ENCODE assay signal across 9 cellular contexts in the genomic region with DNA sequence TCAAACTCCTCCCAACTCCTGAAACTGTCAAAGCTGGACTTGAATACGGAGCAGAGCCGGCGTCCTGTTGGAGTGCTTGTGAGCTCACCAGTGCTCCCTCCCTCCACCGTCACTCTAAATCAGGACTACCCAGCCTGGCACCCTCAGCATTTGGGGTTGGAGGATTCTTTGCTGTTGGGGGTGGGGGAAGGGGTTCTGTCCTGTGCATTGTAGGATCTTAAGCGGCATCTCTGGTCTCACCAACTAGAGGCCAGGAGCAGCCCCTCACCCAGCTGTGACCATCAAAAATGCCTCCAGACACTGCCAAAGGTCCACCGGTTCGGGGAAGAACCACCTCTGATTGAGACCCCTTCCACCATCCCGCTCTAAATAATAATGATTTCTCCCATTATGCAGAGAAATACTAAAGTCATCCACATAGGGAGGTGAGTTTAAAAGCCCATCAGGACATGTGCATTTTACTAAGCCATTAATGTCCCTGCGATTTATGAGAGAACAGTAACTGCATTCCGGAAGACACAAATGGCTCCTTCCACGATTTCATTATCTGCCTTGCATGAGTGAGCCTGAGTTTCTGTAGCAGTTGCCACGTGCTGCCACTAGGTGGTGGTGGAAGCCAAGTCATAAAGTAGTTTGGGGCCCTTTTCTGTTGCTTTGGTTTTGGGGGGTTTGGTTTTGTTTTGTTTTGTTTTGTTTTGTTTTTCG. TPM values are rescaled to one million over a fixed set of nuclear protein-coding genes. Genes with fewer than 3 reads are reported as not detected.
A peak's percentile ranks its signal among the peaks of the same experiment; 100 is the strongest.
DNase-seq lines count a peak whose midpoint lies in the region; ATAC-seq and TF ChIP-seq lines count a peak whose summit lies in the region.
"Had no signal": no experiment of that assay in that cellular context is flagged by ENCODE, and none has a peak within 500 bp of the region (broad histone marks: within the 10 kb centered on the region; RNA-seq: fewer than 3 reads in every experiment).

No MANE protein-coding gene starts in this region.

- H3K36me3 ChIP-seq in BLaER1 (no peaks in the 10 kb centered on the region), HCT116 (ENCODE audit: control insufficient read depth in 1 of 2, insufficient read depth in 2 of 2, low read length in 2 of 2) (no peaks in the 10 kb centered on the region), thoracic aorta (no peaks in the 10 kb centered on the region)

- H3K4me3 ChIP-seq in BLaER1 = peak overlapping the region; percentile 63
- H3K4me3 ChIP-seq in HCT116 (replicated peaks in 1 of 2; ENCODE audit: low read depth in 1 of 2, low read length in 2 of 2) = no peak overlapping the region
- H3K4me3 ChIP-seq in thoracic aorta = peak overlapping the region; percentile 46

- CTCF ChIA-PET in HCT116 (lab: Charles Lee) = no interaction called here

- no peaks in the 10 kb centered on the region for H4K20me1 ChIP-seq in BLaER1
- H4K20me1 ChIP-seq in HCT116 (ENCODE audit: insufficient read depth) = no peaks in the 10 kb centered on the region

- intact Hi-C loops in HCT116 (cut with micrococcal nuclease) = loop anchor here (5.0 kb wide), 1 partner anchor 174 kb away; no protein-coding TSS in a partner anchor

- H3K27me3 ChIP-seq in BLaER1 = no peaks in the 10 kb centered on the region
- no peaks in the 10 kb centered on the region for H3K27me3 ChIP-seq in HCT116 (ENCODE audit: insufficient read depth, low read length)
- H3K27me3 ChIP-seq in foreskin keratinocyte = no peaks in the 10 kb centered on the region
- no peaks in the 10 kb centered on the region for H3K27me3 ChIP-seq in thoracic aorta (replicated peaks; ENCODE audit: insufficient read depth)

- peaks cover 9% of the 10 kb centered on the region for H3K27me3 Mint-ChIP-seq in activated T-helper 17 cell treated with anti-CD3 and anti-CD28 coated beads, Interleukin-2, amount 50 U/mL, for 72 hours

- DNase-seq in HCT116 (ENCODE audit: low read depth, low spot score) = peak; percentile 16
- DNase-seq in RKO (ENCODE audit: low spot score) = peak; percentile 80
- DNase-seq in foreskin keratinocyte = peak in 1 of 2 donors; percentile 37
- peak; percentile 32 for DNase-seq in omental fat pad (ENCODE audit: low spot score)
- DNase-seq in thoracic aorta (ENCODE audit: low spot score) = peak; percentile 2

- peaks cover 6% of the 10 kb centered on the region for H3K4me1 Mint-ChIP-seq in activated T-helper 17 cell treated with anti-CD3 and anti-CD28 coated beads, Interleukin-2, amount 50 U/mL, for 72 hours

- ATAC-seq in HCT116 (no peak), foreskin keratinocyte (peak; percentile 27), omental fat pad (ENCODE audit: low FRiP score) (no peak), thoracic aorta (ENCODE audit: insufficient number of reproducible peaks, low FRiP score, low read depth) (no peak), HG02588 (IDR thresholded peaks at IDR 0.05; ENCODE audit: unreplicated experiment) (no peak)
- peak; percentile 60 for ATAC-seq in activated T-helper 17 cell treated with anti-CD3 and anti-CD28 coated beads, Interleukin-2, amount 50 U/mL, for 72 hours (replicated peaks)

- peak; percentile 6 to 74 (median 72); a peak in 5 of 6 replicates for TF ChIP-seq CTCF in HCT116 (IDR thresholded peaks at IDR 0.05 in 2 of 3, conservative IDR thresholded peaks at IDR 0.05 in 1 of 3; ENCODE audit: borderline replicate concordance in 1 of 3, insufficient read depth in 1 of 3, low read depth in 2 of 3, low read length in 2 of 3)
- TF ChIP-seq CTCF in foreskin keratinocyte (conservative IDR thresholded peaks at IDR 0.05) = peak; percentile 72
- peak in 1 of 3 donors; percentile 5 for TF ChIP-seq CTCF in omental fat pad (IDR thresholded peaks at IDR 0.05)
- peak; percentile 79 for TF ChIP-seq CTCF in thoracic aorta (IDR thresholded peaks at IDR 0.05)

- TF ChIP-seq POLR2A in HCT116 (IDR thresholded peaks at IDR 0.05; ENCODE audit: borderline replicate concordance, extremely low read depth, insufficient read depth, insufficient read length) = no peak

- H3K9me3 ChIP-seq in BLaER1 (peaks cover 30% of the 10 kb centered on the region), HCT116 (ENCODE audit: control insufficient read depth in 1 of 2, insufficient read depth in 1 of 2, low read depth in 1 of 2, low read length in 2 of 2) (peaks cover 5 to 10% of the 10 kb centered on the region in 2 experiments; a peak in 2 of 4 replicates), thoracic aorta (peaks cover 5% of the 10 kb centered on the region)

- H3K36me3 Mint-ChIP-seq in activated T-helper 17 cell treated with anti-CD3 and anti-CD28 coated beads, Interleukin-2, amount 50 U/mL, for 72 hours (ENCODE audit: low read depth) = no peaks in the 10 kb centered on the region

- H3K4me1 ChIP-seq in BLaER1 (0 out of 2 replicates have a peak, but pooled peaks cover 8% of the 10 kb centered on the region), HCT116 (ENCODE audit: control insufficient read depth in 1 of 2, insufficient read depth in 2 of 2, low read length in 2 of 2) (no peaks in the 10 kb centered on the region), foreskin keratinocyte (no peaks in the 10 kb centered on the region), thoracic aorta (ENCODE audit: control insufficient read depth in 1 of 2, low read depth in 2 of 2) (peaks cover 0 to 7% of the 10 kb centered on the region in 2 donors)

- no peaks in the 10 kb centered on the region for H3K9me2 ChIP-seq in HCT116 (ENCODE audit: insufficient read depth)

- peak overlapping the region; percentile 33 for H3K27ac ChIP-seq in BLaER1
- no peak overlapping the region for H3K27ac ChIP-seq in HCT116 (ENCODE audit: low read depth, low read length)
- H3K27ac ChIP-seq in foreskin keratinocyte = no peak overlapping the region
- no peak overlapping the region for H3K27ac ChIP-seq in thoracic aorta

- peak overlapping the region; percentile 46 for H3K27ac Mint-ChIP-seq in activated T-helper 17 cell treated with anti-CD3 and anti-CD28 coated beads, Interleukin-2, amount 50 U/mL, for 72 hours

- TF ChIP-seq RAD21 in HCT116 (IDR thresholded peaks at IDR 0.05; ENCODE audit: low read depth) = peak; percentile 60

- POLR2A ChIA-PET in HCT116 (lab: Charles Lee) = no interaction called here

- H2AFZ ChIP-seq in HCT116 (ENCODE audit: low read depth, low read length, poor library complexity, severe bottlenecking) = no peak overlapping the region

- no peaks in the 10 kb centered on the region for H3K79me2 ChIP-seq in HCT116 (ENCODE audit: insufficient read depth, low read length)

- H3K4me3 Mint-ChIP-seq in activated T-helper 17 cell treated with anti-CD3 and anti-CD28 coated beads, Interleukin-2, amount 50 U/mL, for 72 hours = peak overlapping the region; percentile 71

- H3K9me3 Mint-ChIP-seq in activated T-helper 17 cell treated with anti-CD3 and anti-CD28 coated beads, Interleukin-2, amount 50 U/mL, for 72 hours = no peaks in the 10 kb centered on the region

- H3K9ac ChIP-seq in BLaER1 = peak overlapping the region; percentile 62
- H3K9ac ChIP-seq in HCT116 (ENCODE audit: low read length) = no peak overlapping the region

- no TSS peak for BruUV-seq in HCT116 (replicated peaks; lab: Mats Ljungman, UMichigan)

- RAD21 ChIA-PET in HCT116 (lab: Charles Lee; ENCODE audit: low non-redundant PET in 1 of 2, low total read pairs in 2 of 2, uncharacterized antibody in 2 of 2, unreplicated experiment in 2 of 2) = no interaction called here

- H3K4me2 ChIP-seq in BLaER1 (peak overlapping the region; percentile 79), HCT116 (ENCODE audit: low read length) (no peak overlapping the region)

TF ChIP-seq in HCT116, 20 proteins besides CTCF, POLR2A, EP300 and RAD21:
- TF ChIP-seq CEBPB (IDR thresholded peaks at IDR 0.05; ENCODE audit: low read depth) (no peak), ZNF274 (IDR thresholded peaks at IDR 0.05; ENCODE audit: low read depth, low read length) (no peak), SP1 (IDR thresholded peaks at IDR 0.05; ENCODE audit: low read depth) (no peak), POLR2AphosphoS5 (IDR thresholded peaks at IDR 0.05; ENCODE audit: low read depth, low read length) (no peak), SIN3A (IDR thresholded peaks at IDR 0.05; ENCODE audit: low read depth) (no peak), CBX3 (IDR thresholded peaks at IDR 0.05; ENCODE audit: low read depth) (no peak)

RNA-seq across cellular contexts. Expression of a gene that starts 16.1 kb away (rescaled TPM):
- total RNA-seq in HCT116 (2021; ENCODE audit: unreplicated experiment) = not detected
- not detected in 2 replicates for polyA plus RNA-seq in HCT116 (2012)
- not detected for total RNA-seq in activated T-helper 17 cell treated with anti-CD3 and anti-CD28 coated beads, Interleukin-2, amount 50 U/mL, for 72 hours
- total RNA-seq in foreskin keratinocyte = not detected in 2 replicates
- not detected in 2 replicates for polyA plus RNA-seq in foreskin keratinocyte
- total RNA-seq in omental fat pad = under 1 TPM in 1 of 4 donors, not detected in 3; 0.24 TPM
- total RNA-seq in thoracic aorta = not detected
- total RNA-seq: T-helper 1 cell treated with Interleukin-12 subunit alpha and Interleukin-12 subunit beta and Interleukin-4 antibody, amounts not matched to agents 30 ng/mL and 1 ng/mL, for 36 hours had no signal

RNA-seq across cellular contexts. Expression of a gene that starts 41.3 kb away (rescaled TPM):
- total RNA-seq in HCT116 (2021; ENCODE audit: unreplicated experiment) = not detected
- polyA plus RNA-seq in HCT116 (2012) = not detected in 2 replicates
- not detected for total RNA-seq in activated T-helper 17 cell treated with anti-CD3 and anti-CD28 coated beads, Interleukin-2, amount 50 U/mL, for 72 hours
- not detected in 2 replicates for total RNA-seq in foreskin keratinocyte
- polyA plus RNA-seq in foreskin keratinocyte = not detected in 2 replicates
- total RNA-seq in omental fat pad = not detected
- total RNA-seq in thoracic aorta = not detected
- total RNA-seq: T-helper 1 cell treated with Interleukin-12 subunit alpha and Interleukin-12 subunit beta and Interleukin-4 antibody, amounts not matched to agents 30 ng/mL and 1 ng/mL, for 36 hours had no signal

Comparison
In these comparisons a context has a peak if more than half of its experiments do, and no peak if none do; other contexts are left out.
1. H3K4me3 ChIP-seq: peak in BLaER1 (single experiment) and thoracic aorta (single experiment); none in HCT116 (0 of 2).
2. ATAC-seq: peak in activated T-helper 17 cell treated with anti-CD3 and anti-CD28 coated beads, Interleukin-2, amount 50 U/mL, for 72 hours (single experiment) and foreskin keratinocyte (single experiment); none in HCT116 (single experiment), omental fat pad (single experiment), thoracic aorta (single experiment) and HG02588 (single experiment).